ENCODE assay signal across 8 cellular contexts in the genomic region with DNA sequence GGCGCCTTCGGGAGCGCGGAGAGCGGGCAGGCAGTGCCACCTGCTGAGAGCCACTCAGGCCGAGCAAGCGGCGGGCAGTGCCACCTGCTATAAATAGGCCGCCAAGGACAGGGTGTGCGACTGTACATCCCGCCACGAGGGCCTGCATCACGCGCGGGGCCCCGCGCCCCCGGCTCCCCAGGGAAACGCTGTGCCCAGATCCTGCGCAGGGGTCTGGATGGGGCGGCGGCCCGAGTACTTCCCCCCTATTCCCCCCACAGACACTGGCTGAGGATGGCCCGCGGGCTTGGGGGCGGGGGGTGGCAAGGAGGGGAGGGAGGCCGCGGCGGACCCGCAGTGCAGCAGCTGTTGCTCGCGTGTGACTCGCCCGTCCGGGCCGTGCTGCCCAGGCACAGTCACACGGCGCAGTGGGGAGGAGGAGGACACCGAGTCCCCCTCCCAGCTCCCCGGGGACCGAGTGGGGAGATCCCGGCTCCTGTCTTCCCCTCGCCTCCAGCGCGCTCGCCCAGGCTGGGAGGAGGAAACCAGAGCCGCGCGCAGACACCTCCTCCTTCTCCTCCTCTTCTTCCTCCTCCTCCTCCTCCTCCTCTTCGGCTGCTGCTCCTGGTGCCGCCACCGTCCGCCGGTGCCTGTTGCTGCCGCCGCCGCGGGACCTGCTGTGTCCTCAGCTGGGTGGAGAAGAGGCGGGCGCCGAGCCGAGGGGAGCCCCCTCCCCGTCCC. TPM values are rescaled to one million over a fixed set of nuclear protein-coding genes. Genes with fewer than 3 reads are reported as not detected.
DNase-seq lines count a peak whose midpoint lies in the region; ATAC-seq, FAIRE-seq and TF ChIP-seq lines count a peak whose summit lies in the region.

TSS of gene TBC1D1 (plus strand) at position 584 of the 720 bp plus-strand sequence. CDS start 11,012 bp downstream, outside the sequence.

- DNase-seq in AG09309 (ENCODE audit: low read depth) (no peak), Panc1 (ENCODE audit: low read depth, low spot score) (no peak), activated gamma-delta T cell (lab: John Stamatoyannopoulos, UW) (peak; percentile 39), glutamatergic neuron (peak; percentile 41), pancreas (peak; percentile 63 to 91 (median 76)), upper lobe of right lung (peak; percentile 90)

- no peak within 1 kb of the TSS for H3K27ac Mint-ChIP-seq in glutamatergic neuron (ENCODE audit: unreplicated experiment)

- H3K27ac ChIP-seq in Panc1 (ENCODE audit: low read length) (no peak within 1 kb of the TSS), pancreas (peak within 1 kb of the TSS in 2 of 4 donors; percentile 36 to 55), upper lobe of right lung (peak within 1 kb of the TSS; percentile 63)

- BruUV-seq in Panc1 (replicated peaks; lab: Mats Ljungman, UMichigan), result no TSS peak

- peaks cover 21% of the 10 kb centered on the region for H3K27me3 Mint-ChIP-seq in glutamatergic neuron (ENCODE audit: unreplicated experiment)

- intact Hi-C loops in Panc1 (cut with micrococcal nuclease; ENCODE audit: unreplicated experiment), result no loop called here
- intact Hi-C loops in pancreas (cut with DNase I), result loop anchor here in 1 of 3 donors (5.0 kb wide), 1 partner anchor 82 kb away; no protein-coding TSS in a partner anchor
- intact Hi-C loops in upper lobe of right lung (cut with DNase I), result no loop called here

- H3K9me3 Mint-ChIP-seq in glutamatergic neuron (ENCODE audit: unreplicated experiment), result peaks cover 2% of the 10 kb centered on the region

- no peak for FAIRE-seq in pancreas (lab: Jason Lieb, UNC)

- in situ Hi-C loops in Panc1 (cut with HindIII; ENCODE audit: low pct_unique_long_range_greater_than_20kb, low sequenced_read_pairs), result no loop called here

- peak within 1 kb of the TSS; percentile 77 for H3K4me3 Mint-ChIP-seq in glutamatergic neuron (ENCODE audit: unreplicated experiment)

- POLR2A ChIA-PET in Panc1 (lab: Charles Lee), result interaction anchor here (0.9 kb wide), 1 partner anchor 58 kb away, joined by 3 read pairs; no protein-coding TSS in a partner anchor

- peaks cover 22% of the 10 kb centered on the region for H3K27me3 ChIP-seq in Panc1 (ENCODE audit: control insufficient read depth, insufficient read depth, low read length)
- no peaks in the 10 kb centered on the region for H3K27me3 ChIP-seq in pancreas
- H3K27me3 ChIP-seq in upper lobe of right lung, result no peaks in the 10 kb centered on the region

- H3K9me3 ChIP-seq in Panc1 (ENCODE audit: control insufficient read depth, insufficient read depth, low read depth, low read length), result no peaks in the 10 kb centered on the region
- no peaks in the 10 kb centered on the region for H3K9me3 ChIP-seq in pancreas
- no peaks in the 10 kb centered on the region for H3K9me3 ChIP-seq in upper lobe of right lung

- CTCF ChIA-PET in Panc1 (lab: Charles Lee), result no interaction called here

- H3K36me3 Mint-ChIP-seq in glutamatergic neuron (ENCODE audit: unreplicated experiment), result no peaks in the 10 kb centered on the region

- H3K4me3 ChIP-seq in AG09309 (ENCODE audit: control insufficient read depth, low read depth, low read length), result peak within 1 kb of the TSS; percentile 54
- peak within 1 kb of the TSS; percentile 32 to 44 for H3K4me3 ChIP-seq in Panc1 (ENCODE audit: low read depth in 2 of 2, low read length in 2 of 2)
- H3K4me3 ChIP-seq in pancreas, result peak within 1 kb of the TSS; percentile 52 to 92 (median 72)
- peak within 1 kb of the TSS; percentile 81 for H3K4me3 ChIP-seq in upper lobe of right lung

- H3K36me3 ChIP-seq in Panc1 (ENCODE audit: control insufficient read depth, insufficient read depth, low read length) (no peaks in the 10 kb centered on the region), pancreas (no peaks in the 10 kb centered on the region), upper lobe of right lung (no peaks in the 10 kb centered on the region)

- peak; percentile 40 for ATAC-seq in GM19023 (IDR thresholded peaks at IDR 0.05; ENCODE audit: unreplicated experiment)
- ATAC-seq in HG03175 (IDR thresholded peaks at IDR 0.05; ENCODE audit: unreplicated experiment), result peak; percentile 23
- ATAC-seq in Panc1, result peak; percentile 74
- ATAC-seq in pancreas, result peak; percentile 89 to 94 (median 90)
- ATAC-seq in upper lobe of right lung, result peak; percentile 87

- TF ChIP-seq CTCF in AG09309 (IDR thresholded peaks at IDR 0.05; ENCODE audit: control insufficient read depth, insufficient read depth, low read depth, low read length, missing control alignments) (no peak), Panc1 (IDR thresholded peaks at IDR 0.05) (peak; percentile 18; the same call in 1 of the 2 replicates), glutamatergic neuron (IDR thresholded peaks at IDR 0.05; ENCODE audit: partially characterized antibody, unreplicated experiment) (no peak), pancreas (IDR thresholded peaks at IDR 0.05) (no peak), upper lobe of right lung (IDR thresholded peaks at IDR 0.05) (peak; percentile 19)

- 0 to 1% methylated on average over 37 to 63 of the region's 63 CpGs for WGBS in pancreas, 2 donors

- H3K4me1 ChIP-seq in Panc1 (ENCODE audit: control insufficient read depth, insufficient read depth, low read length), result no peaks in the 10 kb centered on the region
- H3K4me1 ChIP-seq in pancreas, result peaks cover 0 to 4% (median 0%) of the 10 kb centered on the region in 3 donors
- peaks cover 10% of the 10 kb centered on the region for H3K4me1 ChIP-seq in upper lobe of right lung

- H3K4me1 Mint-ChIP-seq in glutamatergic neuron (ENCODE audit: low read depth, unreplicated experiment), result no peaks in the 10 kb centered on the region

RNA-seq across cellular contexts. Expression of gene TBC1D1, which starts in this region (rescaled TPM):
- total RNA-seq in Panc1 (2021; ENCODE audit: unreplicated experiment) (56.0 TPM), glutamatergic neuron (ENCODE audit: unreplicated experiment) (106 TPM), pancreas (10 to 100 TPM; 16.2 to 41.0 (median 28.3) TPM), upper lobe of right lung (61.9 TPM)
- polyA plus RNA-seq in Panc1 (2012; ENCODE audit: insufficient read length), result 36.1 TPM
- 10 to 100 TPM; 22.1 to 23.2 TPM for polyA plus RNA-seq in pancreas

Comparison
In these comparisons a context has a peak if more than half of its experiments do, and no peak if none do; other contexts are left out.
1. DNase-seq: peak in activated gamma-delta T cell (single experiment), glutamatergic neuron (single experiment), pancreas (6 of 6) and upper lobe of right lung (single experiment); none in AG09309 (single experiment) and Panc1 (single experiment).
2. CTCF ChIP-seq: peak in Panc1 (single experiment) and upper lobe of right lung (single experiment); none in AG09309 (single experiment), glutamatergic neuron (single experiment) and pancreas (0 of 4).
3. ATAC-seq: peak in every context shown above with its lines; median percentile 90 in pancreas; 87 in upper lobe of right lung; 74 in Panc1; 40 in GM19023; 23 in HG03175.
4. Peak in every context shown above with its lines, with median percentiles within 50 percentile points of each other: H3K4me3 ChIP-seq.